Comparison of ENCODE assay signal across 24 cellular contexts in the genomic region with DNA sequence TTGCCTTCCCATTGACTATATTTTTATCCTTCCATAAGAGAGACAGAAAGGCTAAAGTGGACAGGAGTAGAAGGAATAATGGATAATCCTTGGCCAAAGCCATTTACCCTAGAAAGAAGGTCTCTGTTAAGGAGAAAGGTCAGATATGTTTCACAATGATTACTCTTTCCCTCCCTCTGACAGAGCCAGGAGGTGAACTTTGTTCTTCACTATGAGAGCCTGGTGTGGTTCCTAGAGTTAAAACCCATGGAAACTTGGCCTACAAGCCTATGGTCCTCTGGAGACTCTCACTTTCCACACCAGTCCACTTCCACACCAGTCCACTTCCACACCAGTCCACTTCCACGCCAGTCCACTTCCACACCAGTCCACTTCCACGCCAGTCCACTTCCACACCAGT.
"Had no signal": no experiment of that assay in that cellular context is flagged by ENCODE, and none has a peak within 500 bp of the region (broad histone marks: within the 10 kb centered on the region; RNA-seq: fewer than 3 reads in every experiment).

No MANE protein-coding gene starts in this region.

- DNase-seq: heart left ventricle; islet precursor cell; left ventricle myocardium superior; lower lobe of right lung; mammary epithelial cell; mesenchymal stem cell; naive thymus-derived CD8-positive, alpha-beta T cell; occipital lobe; ovary; spleen; stimulated activated CD4-positive, alpha-beta T cell treated with anti-CD3 and anti-CD28 coated beads, Interleukin-4, amount 100 ng/mL, for 24 hours; stimulated activated naive CD4-positive, alpha-beta T cell treated with Interleukin-2 at 50 U/mL for 16 hours; stimulated activated naive CD8-positive, alpha-beta T cell treated with anti-CD3 and anti-CD28 coated beads, Interleukin-15, amount 100 ng/mL, for 72 hours; substantia nigra; uterus had no signal

- H2AFZ ChIP-seq: neural progenitor cell had no signal

- H3K27me3 Mint-ChIP-seq: progenitor cell of endocrine pancreas; stimulated activated memory B cell treated with anti-CD40 and anti-IgM and Interleukin-4, amounts not matched to agents 10 μg/mL and 1 μg/mL and 100 μg/mL, for 72 hours; stimulated activated naive CD8-positive, alpha-beta T cell treated with anti-CD3 and anti-CD28 coated beads, Interleukin-15, amount 100 ng/mL, for 72 hours had no signal

- H3K4me1 Mint-ChIP-seq: naive thymus-derived CD8-positive, alpha-beta T cell; nephron; stimulated activated memory B cell treated with anti-CD40 and anti-IgM and Interleukin-4, amounts not matched to agents 10 μg/mL and 1 μg/mL and 100 μg/mL, for 72 hours; stimulated activated naive CD8-positive, alpha-beta T cell treated with anti-CD3 and anti-CD28 coated beads, Interleukin-15, amount 100 ng/mL, for 72 hours had no signal

- H3K36me3 Mint-ChIP-seq: naive thymus-derived CD8-positive, alpha-beta T cell; neural progenitor cell; stimulated activated memory B cell treated with anti-CD40 and anti-IgM and Interleukin-4, amounts not matched to agents 10 μg/mL and 1 μg/mL and 100 μg/mL, for 72 hours had no signal

- H3K27ac Mint-ChIP-seq: naive thymus-derived CD8-positive, alpha-beta T cell; nephron; neural progenitor cell; progenitor cell of endocrine pancreas; stimulated activated memory B cell treated with anti-CD40 and anti-IgM and Interleukin-4, amounts not matched to agents 10 μg/mL and 1 μg/mL and 100 μg/mL, for 72 hours; stimulated activated naive CD8-positive, alpha-beta T cell treated with anti-CD3 and anti-CD28 coated beads, Interleukin-15, amount 100 ng/mL, for 72 hours had no signal

- H3K4me3 Mint-ChIP-seq: naive thymus-derived CD8-positive, alpha-beta T cell; nephron; neural progenitor cell; stimulated activated memory B cell treated with anti-CD40 and anti-IgM and Interleukin-4, amounts not matched to agents 10 μg/mL and 1 μg/mL and 100 μg/mL, for 72 hours; stimulated activated naive CD8-positive, alpha-beta T cell treated with anti-CD3 and anti-CD28 coated beads, Interleukin-15, amount 100 ng/mL, for 72 hours had no signal

- H3K27ac ChIP-seq: heart left ventricle, lower lobe of right lung, neural progenitor cell, neutrophil, ovary, right atrium auricular region, skin epidermis, spleen, tibial nerve, uterus had no signal

- ATAC-seq: heart left ventricle; left ventricle myocardium superior; lower lobe of right lung; naive thymus-derived CD8-positive, alpha-beta T cell; sciatic nerve; stimulated activated memory B cell treated with anti-CD40 and anti-IgM and Interleukin-4, amounts not matched to agents 10 μg/mL and 1 μg/mL and 100 μg/mL, for 72 hours; stimulated activated naive CD8-positive, alpha-beta T cell treated with anti-CD3 and anti-CD28 coated beads, Interleukin-15, amount 100 ng/mL, for 72 hours had no signal

- H3K4me1 ChIP-seq: heart left ventricle, lower lobe of right lung, neural progenitor cell, right atrium auricular region, spleen, tibial nerve, uterus had no signal

- H3K9me3 ChIP-seq: lower lobe of right lung, neutrophil, ovary, uterus had no signal

- H3K4me2 ChIP-seq: neural progenitor cell had no signal

- H3K9ac ChIP-seq: neural progenitor cell had no signal

- H3K27me3 ChIP-seq: neural progenitor cell, neutrophil, ovary, right atrium auricular region, spleen, tibial nerve, uterus had no signal

- H3K4me3 ChIP-seq: heart left ventricle, lower lobe of right lung, neural progenitor cell, ovary, right atrium auricular region, skin epidermis, spleen, tibial nerve, uterus had no signal

- H3K36me3 ChIP-seq: heart left ventricle, lower lobe of right lung, neural progenitor cell, neutrophil, ovary, right atrium auricular region, spleen, tibial nerve, uterus had no signal
